33 cellular contexts compared by ENCODE assay signal in the genomic region with DNA sequence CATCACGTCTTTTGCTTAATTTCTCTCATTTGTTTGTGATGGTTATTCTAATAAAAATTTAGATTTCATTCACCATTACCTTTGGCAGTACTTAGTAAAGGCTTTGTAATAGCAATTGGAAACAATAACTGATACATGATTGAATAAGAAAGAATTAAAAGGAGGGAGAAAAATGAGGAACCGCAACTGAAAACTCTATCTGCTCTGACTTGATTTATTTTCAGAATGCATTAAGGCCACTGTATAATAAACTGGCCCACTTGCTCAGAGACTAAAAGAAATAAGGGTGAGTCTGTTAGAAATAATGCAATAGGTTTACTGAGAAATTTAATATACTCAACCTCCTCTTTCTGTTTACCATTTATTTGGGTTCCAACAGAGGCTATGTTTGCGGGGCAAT.
DNase-seq lines count a peak whose midpoint lies in the region; ATAC-seq, FAIRE-seq and TF ChIP-seq lines count a peak whose summit lies in the region.
"Had no signal": no experiment of that assay in that cellular context is flagged by ENCODE, and none has a peak within 500 bp of the region (broad histone marks: within the 10 kb centered on the region; RNA-seq: fewer than 3 reads in every experiment).

No MANE protein-coding gene starts in this region.

- no peaks in the 10 kb centered on the region for H3K79me2 ChIP-seq in GM12878 (ENCODE audit: control insufficient read depth, insufficient read depth, low read length)

- no peak overlapping the region for H2AFZ ChIP-seq in GM12878 (ENCODE audit: control insufficient read depth, low read depth, low read length)

- no peak for TF ChIP-seq CTCF in GM12878 (IDR thresholded peaks at IDR 0.05 in 2 of 3, conservative IDR thresholded peaks at IDR 0.05 in 1 of 3; ENCODE audit: control insufficient read depth in 2 of 3, extremely low read depth in 1 of 3, insufficient read depth in 1 of 3, low read depth in 3 of 3, low read length in 3 of 3)

- WGBS in GM12878 (ENCODE audit: insufficient coverage, insufficient replicate concordance, low lambda C conversion rate, missing lambda C conversion rate), result 17% methylated on average over 3 of the region's 3 CpGs

- no peak for TF ChIP-seq RAD21 in GM12878 (IDR thresholded peaks at IDR 0.05; ENCODE audit: insufficient read depth, low read depth, low read length)

- no peaks in the 10 kb centered on the region for H3K9me3 ChIP-seq in GM12878 (replicated peaks; ENCODE audit: control insufficient read depth, insufficient read depth, low read length)
- H3K9me3 ChIP-seq: A549; BE2C; BLaER1; BLaER1 treated with 17β-estradiol and CSF1 and Interleukin-3, amounts not matched to agents 10 nM and 100 nM; Caco-2 had no signal

- H3K9ac ChIP-seq in GM12878 (ENCODE audit: control insufficient read depth, insufficient read depth, low read length), result no peak overlapping the region
- H3K9ac ChIP-seq: BLaER1; BLaER1 treated with 17β-estradiol and CSF1 and Interleukin-3, amounts not matched to agents 10 nM and 100 nM had no signal

- TF ChIP-seq POLR2A in GM12891 (IDR thresholded peaks at IDR 0.05; ENCODE audit: low read depth, low read length), result no peak
- no peak for TF ChIP-seq POLR2A in GM12878 (IDR thresholded peaks at IDR 0.05; ENCODE audit: low read depth, low read length)

- in situ Hi-C loops in GM12878 (cut with MboI), result no loop called here

- H3K36me3 ChIP-seq in GM12878 (ENCODE audit: control insufficient read depth in 2 of 2, insufficient read depth in 2 of 2, low read length in 1 of 2), result no peaks in the 10 kb centered on the region
- H3K36me3 ChIP-seq: BE2C; BLaER1; BLaER1 treated with 17β-estradiol and CSF1 and Interleukin-3, amounts not matched to agents 10 nM and 100 nM had no signal

- no peak for TF ChIP-seq EP300 in GM12878 (IDR thresholded peaks at IDR 0.05; ENCODE audit: borderline replicate concordance in 1 of 2, control insufficient read depth in 1 of 2, low read depth in 2 of 2, low read length in 2 of 2)

- H3K4me2 ChIP-seq in GM12878 (ENCODE audit: control insufficient read depth, insufficient read depth), result no peak overlapping the region
- H3K4me2 ChIP-seq: A549; BLaER1; BLaER1 treated with 17β-estradiol and CSF1 and Interleukin-3, amounts not matched to agents 10 nM and 100 nM had no signal

- H3K27ac ChIP-seq in GM12878 (ENCODE audit: control insufficient read depth, insufficient read depth), result no peak overlapping the region
- H3K27ac ChIP-seq: 22Rv1; A549; BLaER1; BLaER1 treated with 17β-estradiol and CSF1 and Interleukin-3, amounts not matched to agents 10 nM and 100 nM; C4-2B had no signal

- no peak overlapping the region for H3K4me3 ChIP-seq in GM12878
- H3K4me3 ChIP-seq: A549; BLaER1; BLaER1 treated with 17β-estradiol and CSF1 and Interleukin-3, amounts not matched to agents 10 nM and 100 nM had no signal

- DNase-seq in GM12891 (ENCODE audit: insufficient read length, low spot score), result no peak
- DNase-seq in GM12878 (ENCODE audit: low read depth, low spot score), result no peak
- no peak for DNase-seq in NCI-H1105 (lab: John Stamatoyannopoulos, UW)
- no peak for DNase-seq in NCI-H510A (lab: John Stamatoyannopoulos, UW)
- DNase-seq: 8988T; ACHN; AML-193; BE2C; C1 segment of cervical spinal cord; Caco-2; Calu3; CD4-positive, alpha-beta memory T cell; CD4-positive, alpha-beta T cell; CD4-positive, CD25-positive, alpha-beta regulatory T cell; CD8-positive, alpha-beta memory T cell; CD8-positive, alpha-beta T cell; COR-L47; DMS 273 treated with DMSO at 0.1 percent for 48 hours; DMS153; DMS53; DMS79; DMS79 treated with DMSO at 0.1 percent for 48 hours; DND-41; EL had no signal

- ATAC-seq in GM18867 (IDR thresholded peaks at IDR 0.05; ENCODE audit: unreplicated experiment) (peak; percentile 55), GM12878 (no peak), HG03439 (IDR thresholded peaks at IDR 0.05; ENCODE audit: unreplicated experiment) (no peak)
- ATAC-seq: A549; CD8-positive, alpha-beta T cell had no signal

- no TSS peak for BruUV-seq in GM12878 (replicated peaks; lab: Mats Ljungman, UMichigan)

- CTCF ChIA-PET in GM12878 (lab: Yijun Ruan, JAX), result no interaction called here

- H3K27me3 ChIP-seq in GM12878 (replicated peaks in 1 of 2; ENCODE audit: control insufficient read depth in 2 of 2, insufficient read depth in 2 of 2, low read length in 1 of 2), result no peaks in the 10 kb centered on the region
- H3K27me3 ChIP-seq: BE2C; BLaER1; BLaER1 treated with 17β-estradiol and CSF1 and Interleukin-3, amounts not matched to agents 10 nM and 100 nM had no signal

- SMC1A ChIA-PET in GM12878 (lab: Charles Lee; ENCODE audit: uncharacterized antibody, unreplicated experiment), result interaction anchor here (0.5 kb wide), 1 partner anchor 449 kb away, joined by 3 read pairs; no protein-coding TSS in a partner anchor

- H3K4me1 ChIP-seq in GM12878 (ENCODE audit: control insufficient read depth, insufficient read depth, low read length), result no peaks in the 10 kb centered on the region
- H3K4me1 ChIP-seq: A549; BE2C; BLaER1; BLaER1 treated with 17β-estradiol and CSF1 and Interleukin-3, amounts not matched to agents 10 nM and 100 nM; Caco-2 had no signal

- no peak for FAIRE-seq in GM12891 (lab: Jason Lieb, UNC)
- no peak for FAIRE-seq in GM12878 (lab: Jason Lieb, UNC)
- FAIRE-seq: A204.1, A549, D721Med had no signal

- H4K20me1 ChIP-seq in GM12878 (ENCODE audit: control insufficient read depth, insufficient read depth), result no peaks in the 10 kb centered on the region
- H4K20me1 ChIP-seq: BLaER1; BLaER1 treated with 17β-estradiol and CSF1 and Interleukin-3, amounts not matched to agents 10 nM and 100 nM had no signal

- POLR2A ChIA-PET in GM12878 (lab: Charles Lee), result no interaction called here

- intact Hi-C loops in GM12878 (cut with micrococcal nuclease; ENCODE audit: unreplicated experiment), result no loop called here

- RAD21 ChIA-PET in GM12878 (lab: Charles Lee; ENCODE audit: unreplicated experiment), result no interaction called here

TF ChIP-seq in GM12891, 5 proteins besides CTCF, POLR2A, EP300 and RAD21:
- TF ChIP-seq POU2F2 (IDR thresholded peaks at IDR 0.05; ENCODE audit: low read depth, low read length) (no peak), SPI1 (IDR thresholded peaks at IDR 0.05; ENCODE audit: low read depth, low read length) (peak; percentile 64)

TF ChIP-seq in GM12878, 131 proteins besides CTCF, POLR2A, EP300 and RAD21:
- TF ChIP-seq RUNX3 (IDR thresholded peaks at IDR 0.05; ENCODE audit: low read length), result no peak
- TF ChIP-seq NFXL1 (IDR thresholded peaks at IDR 0.05; ENCODE audit: borderline replicate concordance), result no peak
- TF ChIP-seq BHLHE40 (IDR thresholded peaks at IDR 0.05; ENCODE audit: borderline replicate concordance in 1 of 2, low read depth in 2 of 2, low read length in 1 of 2), result no peak
- TF ChIP-seq SPI1 (IDR thresholded peaks at IDR 0.05; ENCODE audit: borderline replicate concordance, insufficient read depth, low read depth, low read length), result peak; percentile 41; the same call in 1 of the 2 replicates
